ENCODE assay signal across 1 cellular context in the genomic region with DNA sequence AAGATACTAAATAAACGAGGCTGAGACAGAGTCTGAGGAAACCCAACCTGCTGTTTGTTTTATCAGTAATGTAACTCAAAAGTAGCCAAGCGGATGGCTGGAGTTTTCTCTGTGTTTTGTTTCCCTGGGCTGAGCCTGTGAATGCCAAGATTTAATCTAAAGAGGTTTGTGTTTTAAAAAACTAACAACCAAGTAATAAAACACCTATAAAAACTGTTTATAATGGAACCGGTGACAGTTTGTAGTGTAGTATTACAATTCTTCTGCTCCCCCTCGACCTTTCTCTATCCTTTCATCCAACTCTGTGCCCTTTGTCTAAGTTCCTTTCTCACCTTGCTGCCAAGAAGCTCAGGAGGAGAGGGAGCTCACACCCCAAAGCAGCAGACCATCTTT.
TF ChIP-seq lines count a peak whose summit lies in the region.

No MANE protein-coding gene starts in this region.

TF ChIP-seq in HepG2, 621 proteins besides CTCF, POLR2A, EP300 and RAD21 (continued from another document):
- TF ChIP-seq HIC2 (CRISPR knock-in tag; IDR thresholded peaks at IDR 0.05; ENCODE audit: low read depth) (no peak), MEF2D (CRISPR knock-in tag; IDR thresholded peaks at IDR 0.05) (no peak), WIZ (CRISPR knock-in tag; IDR thresholded peaks at IDR 0.05) (no peak), RORA (CRISPR knock-in tag; IDR thresholded peaks at IDR 0.05) (no peak), ZNF263 (CRISPR knock-in tag; IDR thresholded peaks at IDR 0.05) (no peak), ZSCAN29 (CRISPR knock-in tag; conservative IDR thresholded peaks at IDR 0.05) (no peak), ZNF501 (CRISPR knock-in tag; IDR thresholded peaks at IDR 0.05) (no peak), SKI (IDR thresholded peaks at IDR 0.05; ENCODE audit: partially characterized antibody) (no peak), ZNF530 (CRISPR knock-in tag; IDR thresholded peaks at IDR 0.05; ENCODE audit: low read depth) (no peak), ZSCAN25 (CRISPR knock-in tag; IDR thresholded peaks at IDR 0.05) (no peak), CHCHD3 (CRISPR knock-in tag; IDR thresholded peaks at IDR 0.05) (no peak), TOE1 (CRISPR knock-in tag; IDR thresholded peaks at IDR 0.05) (no peak), MAZ (IDR thresholded peaks at IDR 0.05; ENCODE audit: borderline replicate concordance, low read depth, low read length) (no peak), MAZ (CRISPR knock-in tag; IDR thresholded peaks at IDR 0.05; ENCODE audit: low read depth) (no peak), ZNF773 (CRISPR knock-in tag; IDR thresholded peaks at IDR 0.05; ENCODE audit: borderline replicate concordance) (no peak), POLR2G (IDR thresholded peaks at IDR 0.05; ENCODE audit: low read depth, low read length) (no peak), ZNF496 (CRISPR knock-in tag; IDR thresholded peaks at IDR 0.05; ENCODE audit: insufficient replicate concordance) (no peak)
- TF ChIP-seq, protein P1, sequence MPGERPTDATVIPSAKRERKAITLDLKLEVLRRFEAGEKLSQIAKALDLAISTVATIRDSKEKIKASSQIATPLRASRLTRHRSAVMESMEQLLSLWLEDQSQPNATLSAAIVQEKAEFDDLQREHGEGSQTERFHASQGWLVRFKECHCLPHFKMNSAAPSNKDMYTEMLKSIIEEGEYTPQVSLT (CRISPR knock-in tag; IDR thresholded peaks at IDR 0.05; ENCODE audit: borderline replicate concordance, low read depth): no peak
- TF ChIP-seq, protein P2, sequence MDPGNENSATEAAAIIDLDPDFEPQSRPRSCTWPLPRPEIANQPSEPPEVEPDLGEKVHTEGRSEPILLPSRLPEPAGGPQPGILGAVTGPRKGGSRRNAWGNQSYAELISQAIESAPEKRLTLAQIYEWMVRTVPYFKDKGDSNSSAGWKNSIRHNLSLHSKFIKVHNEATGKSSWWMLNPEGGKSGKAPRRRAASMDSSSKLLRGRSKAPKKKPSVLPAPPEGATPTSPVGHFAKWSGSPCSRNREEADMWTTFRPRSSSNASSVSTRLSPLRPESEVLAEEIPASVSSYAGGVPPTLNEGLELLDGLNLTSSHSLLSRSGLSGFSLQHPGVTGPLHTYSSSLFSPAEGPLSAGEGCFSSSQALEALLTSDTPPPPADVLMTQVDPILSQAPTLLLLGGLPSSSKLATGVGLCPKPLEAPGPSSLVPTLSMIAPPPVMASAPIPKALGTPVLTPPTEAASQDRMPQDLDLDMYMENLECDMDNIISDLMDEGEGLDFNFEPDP (CRISPR knock-in tag; conservative IDR thresholded peaks at IDR 0.05): no peak
